1 cellular context compared by ENCODE assay signal in the genomic region with DNA sequence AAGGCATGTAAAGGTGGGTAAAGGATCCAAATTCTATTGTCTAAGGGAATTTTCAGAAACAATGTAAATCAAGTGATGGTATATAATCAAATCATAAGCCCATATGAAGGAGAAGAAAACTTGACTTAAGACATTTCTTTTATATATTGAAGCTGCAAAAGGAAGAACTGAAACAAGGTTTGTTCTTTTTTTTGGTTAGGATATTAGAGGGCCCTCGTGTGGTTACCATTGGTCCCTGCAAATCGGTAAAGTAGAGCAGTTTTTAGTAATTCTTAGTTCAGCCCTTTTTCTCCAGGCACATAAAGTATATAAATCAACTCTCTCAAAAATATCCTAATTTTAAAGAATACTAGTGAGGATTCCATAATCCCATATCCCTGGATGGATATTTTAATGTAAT.
TF ChIP-seq lines count a peak whose summit lies in the region.

No MANE protein-coding gene starts in this region.

TF ChIP-seq in SK-N-SH treated with all-trans-retinoic acid at 6 μM for 48 hours, 23 proteins besides CTCF, POLR2A, EP300 and RAD21 (continued from another document):
- TF ChIP-seq, protein P1, sequence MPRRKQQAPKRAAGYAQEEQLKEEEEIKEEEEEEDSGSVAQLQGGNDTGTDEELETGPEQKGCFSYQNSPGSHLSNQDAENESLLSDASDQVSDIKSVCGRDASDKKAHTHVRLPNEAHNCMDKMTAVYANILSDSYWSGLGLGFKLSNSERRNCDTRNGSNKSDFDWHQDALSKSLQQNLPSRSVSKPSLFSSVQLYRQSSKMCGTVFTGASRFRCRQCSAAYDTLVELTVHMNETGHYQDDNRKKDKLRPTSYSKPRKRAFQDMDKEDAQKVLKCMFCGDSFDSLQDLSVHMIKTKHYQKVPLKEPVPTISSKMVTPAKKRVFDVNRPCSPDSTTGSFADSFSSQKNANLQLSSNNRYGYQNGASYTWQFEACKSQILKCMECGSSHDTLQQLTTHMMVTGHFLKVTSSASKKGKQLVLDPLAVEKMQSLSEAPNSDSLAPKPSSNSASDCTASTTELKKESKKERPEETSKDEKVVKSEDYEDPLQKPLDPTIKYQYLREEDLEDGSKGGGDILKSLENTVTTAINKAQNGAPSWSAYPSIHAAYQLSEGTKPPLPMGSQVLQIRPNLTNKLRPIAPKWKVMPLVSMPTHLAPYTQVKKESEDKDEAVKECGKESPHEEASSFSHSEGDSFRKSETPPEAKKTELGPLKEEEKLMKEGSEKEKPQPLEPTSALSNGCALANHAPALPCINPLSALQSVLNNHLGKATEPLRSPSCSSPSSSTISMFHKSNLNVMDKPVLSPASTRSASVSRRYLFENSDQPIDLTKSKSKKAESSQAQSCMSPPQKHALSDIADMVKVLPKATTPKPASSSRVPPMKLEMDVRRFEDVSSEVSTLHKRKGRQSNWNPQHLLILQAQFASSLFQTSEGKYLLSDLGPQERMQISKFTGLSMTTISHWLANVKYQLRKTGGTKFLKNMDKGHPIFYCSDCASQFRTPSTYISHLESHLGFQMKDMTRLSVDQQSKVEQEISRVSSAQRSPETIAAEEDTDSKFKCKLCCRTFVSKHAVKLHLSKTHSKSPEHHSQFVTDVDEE (CRISPR knock-in tag; IDR thresholded peaks at IDR 0.05) = no peak
